ENCODE assay signal across 10 cellular contexts in genomic region chr14:19729359-19729758, GRCh38. TPM values are rescaled to one million over a fixed set of nuclear protein-coding genes. Genes with fewer than 3 reads are reported as not detected.
"Had no signal": no experiment of that assay in that cellular context is flagged by ENCODE, and none has a peak within 500 bp of the region (broad histone marks: within the 10 kb centered on the region; RNA-seq: fewer than 3 reads in every experiment).

No MANE protein-coding gene starts in this region.

- H3K4me3 Mint-ChIP-seq: GM23338, H9, HFFc6 had no signal

- H3K4me2 ChIP-seq: GM23338 had no signal

- H3K4me3 ChIP-seq: GM23338, K562 had no signal

- DNase-seq: H9, HCEC 1CT, HFFc6, IMR-90, KG1 had no signal

- H3K27ac ChIP-seq: HL-60 had no signal

- ATAC-seq: GM23338, K562 had no signal

- H3K27ac Mint-ChIP-seq: GM23338, H9, HFFc6 had no signal

- H3K4me1 Mint-ChIP-seq: GM23338, H9 had no signal

- H2AFZ ChIP-seq: GM23338 had no signal

RNA-seq across cellular contexts. Expression of gene OR4Q3, which starts 14.0 kb away (rescaled TPM):
- total RNA-seq: GM23338, H1, H9, HFFc6, HT1080, IMR-90, K562 had no signal
- polyA plus RNA-seq: GM23338, H1, IMR-90, K562 had no signal

RNA-seq across cellular contexts. Expression of gene OR11H2, which starts 15.7 kb away (rescaled TPM):
- total RNA-seq: GM23338, H1, H9, HFFc6, HT1080, IMR-90, K562 had no signal
- polyA plus RNA-seq: GM23338, H1, IMR-90, K562 had no signal

RNA-seq across cellular contexts. Expression of gene OR4M1, which starts 43.9 kb away (rescaled TPM):
- total RNA-seq: GM23338, H1, H9, HFFc6, HT1080, IMR-90, K562 had no signal
- polyA plus RNA-seq: GM23338, H1, IMR-90, K562 had no signal
